Comparison of ENCODE assay signal across 8 cellular contexts in genomic region chr22:23762866-23763578, GRCh38. TPM values are rescaled to one million over a fixed set of nuclear protein-coding genes. Genes with fewer than 3 reads are reported as not detected.
DNase-seq lines count a peak whose midpoint lies in the region; ATAC-seq and TF ChIP-seq lines count a peak whose summit lies in the region.

Gene C22orf15, plus strand, starts transcription at chr22:23762990. Its CDS starts 317 bp downstream, at chr22:23763307.

- H3K27me3 ChIP-seq in Loucy (ENCODE audit: insufficient read depth, low read length, poor library complexity, severe bottlenecking) (no peaks in the 10 kb centered on the region), neutrophil (peaks cover 4% of the 10 kb centered on the region)

- no peaks in the 10 kb centered on the region for H3K79me2 ChIP-seq in Loucy (ENCODE audit: insufficient read depth, low read length)

- H2AFZ ChIP-seq in Loucy (ENCODE audit: low read length), result no peak within 1 kb of the TSS

- H3K36me3 ChIP-seq in Loucy (ENCODE audit: insufficient read depth, low read length) (no peaks in the 10 kb centered on the region), neutrophil (no peaks in the 10 kb centered on the region)

- H3K4me2 ChIP-seq in Loucy (ENCODE audit: low read depth, low read length, poor library complexity, severe bottlenecking), result peak within 1 kb of the TSS; percentile 52

- no peak within 1 kb of the TSS for H3K27ac ChIP-seq in neutrophil

- TF ChIP-seq CTCF in Loucy (conservative IDR thresholded peaks at IDR 0.05; ENCODE audit: low read length), result no peak
- TF ChIP-seq CTCF in choroid plexus epithelial cell (conservative IDR thresholded peaks at IDR 0.05; ENCODE audit: low read depth, low read length), result no peak
- TF ChIP-seq CTCF in neutrophil (IDR thresholded peaks at IDR 0.05), result no peak

- H3K4me1 ChIP-seq in Loucy (ENCODE audit: insufficient read depth, low read length, poor library complexity, severe bottlenecking) (peaks cover 27% of the 10 kb centered on the region), neutrophil (ENCODE audit: control insufficient read depth in 1 of 2, insufficient read depth in 1 of 2, low read depth in 1 of 2, low read length in 1 of 2) (peaks cover 26% of the 10 kb centered on the region in 2 experiments)

- H3K9ac ChIP-seq in Loucy (ENCODE audit: low read depth, low read length, poor library complexity, severe bottlenecking), result peak within 1 kb of the TSS; percentile 54

- H3K9me3 ChIP-seq in Loucy (ENCODE audit: insufficient read depth, low read depth, low read length) (no peaks in the 10 kb centered on the region), neutrophil (no peaks in the 10 kb centered on the region)

- no peaks in the 10 kb centered on the region for H3K9me2 ChIP-seq in Loucy (replicated peaks; ENCODE audit: low read depth, low read length)

- ATAC-seq in HG03342 (IDR thresholded peaks at IDR 0.05; ENCODE audit: unreplicated experiment), result no peak

- no peaks in the 10 kb centered on the region for H3F3A ChIP-seq in Loucy (ENCODE audit: low read depth)

- H4K20me1 ChIP-seq in Loucy (ENCODE audit: insufficient read depth, low read length, poor library complexity, severe bottlenecking), result no peaks in the 10 kb centered on the region

- H3K4me3 ChIP-seq in Loucy (ENCODE audit: low read length, poor library complexity, severe bottlenecking) (peak within 1 kb of the TSS; percentile 41), choroid plexus epithelial cell (ENCODE audit: low read depth, low read length) (peak within 1 kb of the TSS; percentile 29), neutrophil (ENCODE audit: low read depth in 1 of 2, low read length in 1 of 2) (peak within 1 kb of the TSS; percentile 53 to 59)

- peak; percentile 67 for DNase-seq in Daoy (ENCODE audit: low read depth)
- peak; percentile 42 for DNase-seq in choroid plexus epithelial cell (ENCODE audit: low read depth)
- no peak for DNase-seq in kidney glomerular epithelial cell (lab: John Stamatoyannopoulos, UW)
- no peak for DNase-seq in superior temporal gyrus (ENCODE audit: extremely low spot score)
- no peak for DNase-seq in NCI-H510A (lab: John Stamatoyannopoulos, UW)

RNA-seq across cellular contexts. Expression of gene C22orf15, which starts in this region (rescaled TPM):
- not detected in 2 replicates for total RNA-seq in Daoy (2014; rRNA removed; shearing (Covaris generic))

Comparison
In these comparisons a context has a peak if more than half of its experiments do, and no peak if none do; other contexts are left out.
1. Peak in DNase-seq in Daoy; RNA of the gene not detected or under 1 TPM.